ENCODE assay signal across 8 cellular contexts in the genomic region with DNA sequence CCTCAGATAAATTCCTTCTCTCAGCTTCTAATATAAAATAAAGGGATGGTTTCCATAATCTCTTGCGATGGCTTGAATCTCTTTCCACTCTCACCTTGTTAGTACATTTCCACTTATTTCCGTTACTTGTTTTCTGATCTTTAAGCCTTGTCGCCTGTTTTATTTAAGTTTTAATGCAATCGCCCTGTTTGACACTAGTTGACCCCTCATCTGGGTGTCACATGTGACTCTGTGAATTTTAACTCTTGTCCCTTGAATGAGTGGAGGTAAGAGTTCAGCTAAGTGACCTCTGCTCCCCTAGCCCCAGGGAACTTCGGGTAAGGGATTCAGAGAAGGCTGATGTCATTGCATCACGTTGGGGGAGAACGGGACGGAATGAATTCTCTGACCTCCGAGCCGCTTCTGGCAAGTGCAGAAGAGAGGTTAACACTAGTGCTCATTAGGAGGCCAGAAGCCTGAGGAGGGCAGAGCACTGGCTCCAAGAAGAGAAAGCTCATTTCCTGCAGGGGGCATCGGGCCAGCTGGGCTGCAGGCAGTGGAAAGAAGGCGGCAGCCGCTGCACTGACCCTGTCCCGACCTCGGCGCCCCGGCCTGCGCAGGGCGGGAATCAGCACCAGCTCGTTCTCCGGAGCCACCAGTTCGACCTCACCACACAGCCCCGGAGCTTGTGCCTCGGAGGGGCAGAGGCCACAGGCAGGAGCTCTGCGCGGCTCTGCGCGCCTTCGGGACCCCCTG. TPM values are rescaled to one million over a fixed set of nuclear protein-coding genes. Genes with fewer than 3 reads are reported as not detected.
DNase-seq lines count a peak whose midpoint lies in the region; ATAC-seq, FAIRE-seq and TF ChIP-seq lines count a peak whose summit lies in the region.

No MANE protein-coding gene starts in this region.

- H2BK20ac ChIP-seq in H1 (ENCODE audit: low read length): no peak overlapping the region

- H3K4me1 Mint-ChIP-seq in activated CD8-positive, alpha-beta memory T cell treated with anti-CD3 and anti-CD28 coated beads, Interleukin-2, amount 10 ng/mL, durations not matched to agents 7 days and 5 days: peaks cover 44% of the 10 kb centered on the region
- H3K4me1 Mint-ChIP-seq in T-helper 17 cell: peaks cover 29% of the 10 kb centered on the region

- H3K36me3 ChIP-seq in H1 (ENCODE audit: control insufficient read depth in 2 of 4, insufficient read depth in 4 of 4, low read length in 3 of 4) (no peaks in the 10 kb centered on the region; a peak in 1 of 8 replicates), lower lobe of right lung (peaks cover 9% of the 10 kb centered on the region), stomach (peaks cover 5 to 12% (median 11%) of the 10 kb centered on the region in 4 donors)

- POLR2A ChIA-PET in H1 (lab: Charles Lee; ENCODE audit: partially characterized antibody): interaction anchor here (0.8 to 4.5 kb wide), 22 partner anchors 9 to 296 kb away, joined by 3 to 38 read pairs (median 4); partner anchors contain the start of genes ARHGEF39, CREB3, FAM221B and GBA2

- no peaks in the 10 kb centered on the region for H3K9me3 Mint-ChIP-seq in activated CD8-positive, alpha-beta memory T cell treated with anti-CD3 and anti-CD28 coated beads, Interleukin-2, amount 10 ng/mL, durations not matched to agents 7 days and 5 days (ENCODE audit: low read depth)

- H3K14ac ChIP-seq in H1 (ENCODE audit: insufficient read length): no peak overlapping the region

- intact Hi-C loops in lower lobe of right lung (cut with DNase I): no loop called here
- intact Hi-C loops in stomach (cut with DNase I; ENCODE audit: low total_unique reads): no loop called here

- H3K4me3 ChIP-seq in H1 (ENCODE audit: extremely low read depth in 1 of 4, insufficient read depth in 2 of 4, low read depth in 3 of 4, low read length in 4 of 4) (peak overlapping the region; percentile 72 to 98 (median 80)), lower lobe of right lung (peak overlapping the region; percentile 76), stomach (peak overlapping the region; percentile 74 to 97 (median 85))

- peak overlapping the region; percentile 97 for H3K27ac Mint-ChIP-seq in activated CD8-positive, alpha-beta memory T cell treated with anti-CD3 and anti-CD28 coated beads, Interleukin-2, amount 10 ng/mL, durations not matched to agents 7 days and 5 days
- peak overlapping the region; percentile 85 for H3K27ac Mint-ChIP-seq in T-helper 17 cell

- no peak overlapping the region for H2BK120ac ChIP-seq in H1 (replicated peaks; ENCODE audit: low read depth, low read length)

- peaks cover 2% of the 10 kb centered on the region for H3K36me3 Mint-ChIP-seq in activated CD8-positive, alpha-beta memory T cell treated with anti-CD3 and anti-CD28 coated beads, Interleukin-2, amount 10 ng/mL, durations not matched to agents 7 days and 5 days
- no peaks in the 10 kb centered on the region for H3K36me3 Mint-ChIP-seq in T-helper 17 cell (ENCODE audit: low read depth)

- H2BK5ac ChIP-seq in H1 (ENCODE audit: low read depth, low read length): peak overlapping the region; percentile 96

- H4K20me1 ChIP-seq in H1 (replicated peaks in 1 of 2; ENCODE audit: control insufficient read depth in 1 of 2, insufficient read depth in 2 of 2, low read length in 2 of 2): peaks cover 0 to 2% of the 10 kb centered on the region in 2 experiments

- 10% methylated on average over 24 of the region's 29 CpGs; no CpG with 5 or more reads in 1 of the 2 experiments for WGBS in H1 (ENCODE audit: extremely low coverage in 1 of 2, insufficient coverage in 1 of 2, insufficient read length in 1 of 2, insufficient replicate concordance in 2 of 2, low coverage in 1 of 2, low lambda C conversion rate in 2 of 2, missing lambda C conversion rate in 1 of 2), 2 experiments
- WGBS in stomach, 5 donors: 4 to 8% (median 5%) methylated on average over 18 to 29 of the region's 29 CpGs

- peaks cover 0 to 7% (median 4%) of the 10 kb centered on the region in 4 experiments; a peak in 6 of 7 replicates for H3K4me1 ChIP-seq in H1 (replicated peaks in 1 of 4; ENCODE audit: control insufficient read depth in 3 of 4, insufficient read depth in 4 of 4, low read length in 3 of 4)
- peaks cover 32% of the 10 kb centered on the region for H3K4me1 ChIP-seq in lower lobe of right lung
- peaks cover 24 to 41% (median 37%) of the 10 kb centered on the region in 4 donors for H3K4me1 ChIP-seq in stomach

- TF ChIP-seq EP300 in Ishikawa (IDR thresholded peaks at IDR 0.05; ENCODE audit: borderline replicate concordance) (no peak), H1 (IDR thresholded peaks at IDR 0.05; ENCODE audit: borderline replicate concordance in 1 of 2, low read depth in 2 of 2, low read length in 2 of 2) (no peak), stomach (IDR thresholded peaks at IDR 0.05) (no peak)

- H3K27me3 ChIP-seq in H1 (replicated peaks in 1 of 4; ENCODE audit: control insufficient read depth in 3 of 4, extremely low read depth in 1 of 4, insufficient read depth in 3 of 4, low read length in 3 of 4): peaks cover 0 to 3% (median 2%) of the 10 kb centered on the region in 4 experiments; a peak in 1 of 7 replicates
- H3K27me3 ChIP-seq in lower lobe of right lung (ENCODE audit: low read depth): no peaks in the 10 kb centered on the region
- H3K27me3 ChIP-seq in stomach: no peaks in the 10 kb centered on the region

- H3K4me2 ChIP-seq in H1 (ENCODE audit: insufficient read depth in 1 of 2, low read depth in 2 of 2, low read length in 2 of 2): peak overlapping the region; percentile 75 to 78

- H3K27ac ChIP-seq in H1 (ENCODE audit: low read depth, low read length) (peak overlapping the region; percentile 85), lower lobe of right lung (peak overlapping the region; percentile 93), stomach (peak overlapping the region; percentile 97 to 99 (median 98))

- peaks cover 2% of the 10 kb centered on the region for H3K27me3 Mint-ChIP-seq in activated CD8-positive, alpha-beta memory T cell treated with anti-CD3 and anti-CD28 coated beads, Interleukin-2, amount 10 ng/mL, durations not matched to agents 7 days and 5 days
- peaks cover 7% of the 10 kb centered on the region for H3K27me3 Mint-ChIP-seq in T-helper 17 cell

- TF ChIP-seq POLR2A in H1 (IDR thresholded peaks at IDR 0.05; ENCODE audit: control extremely low read depth in 1 of 2, low read depth in 2 of 2, low read length in 2 of 2) (peak in 1 of 2 experiments; percentile 84; a peak in 1 of 3 replicates), stomach (IDR thresholded peaks at IDR 0.05) (no peak)

- no peak overlapping the region for H3K4ac ChIP-seq in H1 (replicated peaks; ENCODE audit: insufficient read length, low read depth, low read length)

- H4K8ac ChIP-seq in H1 (ENCODE audit: extremely low read depth, insufficient read depth, low read length): peak overlapping the region; percentile 88; the same call in 1 of the 2 replicates

- no peak for FAIRE-seq in H1 (lab: Jason Lieb, UNC)

- H3K18ac ChIP-seq in H1 (ENCODE audit: extremely low read depth, low read length): peak overlapping the region; percentile 91

- no peaks in the 10 kb centered on the region for H3K79me2 ChIP-seq in H1 (ENCODE audit: control insufficient read depth in 1 of 2, insufficient read depth in 2 of 2, low read length in 2 of 2)

- TF ChIP-seq CTCF in H1 (IDR thresholded peaks at IDR 0.05; ENCODE audit: control extremely low read depth in 1 of 3, insufficient read depth in 1 of 3, low read depth in 1 of 3, low read length in 3 of 3) (peak; percentile 50 to 55 (median 51)), lower lobe of right lung (IDR thresholded peaks at IDR 0.05) (peak; percentile 33), stomach (IDR thresholded peaks at IDR 0.05) (peak in 2 of 7 experiments; percentile 19 to 22)

- no peak for TF ChIP-seq RAD21 in Ishikawa (IDR thresholded peaks at IDR 0.05; ENCODE audit: low read depth)
- no peak; a peak in 2 of 4 replicates for TF ChIP-seq RAD21 in H1 (IDR thresholded peaks at IDR 0.05 in 1 of 2, conservative IDR thresholded peaks at IDR 0.05 in 1 of 2; ENCODE audit: low read depth in 2 of 2, low read length in 2 of 2)

- H3K23me2 ChIP-seq in H1 (ENCODE audit: low read depth, low read length): peaks cover 4% of the 10 kb centered on the region

- H3K23ac ChIP-seq in H1 (ENCODE audit: insufficient read length): no peak overlapping the region

- H3K9ac ChIP-seq in H1 (replicated peaks in 1 of 4; ENCODE audit: extremely low read depth in 1 of 4, low read depth in 3 of 4, low read length in 3 of 4): peak overlapping the region; percentile 77 to 89 (median 84)

- H4K91ac ChIP-seq in H1 (replicated peaks; ENCODE audit: insufficient read length, low read length): peak overlapping the region; percentile 30

- H4K5ac ChIP-seq in H1 (ENCODE audit: insufficient read length, low read depth, low read length): peak overlapping the region; percentile 61

- no peak overlapping the region for H2BK12ac ChIP-seq in H1 (ENCODE audit: low read depth, low read length)

- H3K9me3 ChIP-seq in T-helper 17 cell (ENCODE audit: control insufficient read depth, low read length, poor library complexity, severe bottlenecking): no peaks in the 10 kb centered on the region
- H3K9me3 ChIP-seq in H1 (ENCODE audit: insufficient read depth in 2 of 2, low read depth in 1 of 2, low read length in 1 of 2): no peaks in the 10 kb centered on the region
- H3K9me3 ChIP-seq in lower lobe of right lung: no peaks in the 10 kb centered on the region
- no peaks in the 10 kb centered on the region for H3K9me3 ChIP-seq in stomach

- peak overlapping the region; percentile 55 for H3K56ac ChIP-seq in H1 (replicated peaks; ENCODE audit: insufficient read length, low read depth, low read length)

- no peak overlapping the region for H2AK5ac ChIP-seq in H1 (ENCODE audit: low read depth, low read length)

- DNase-seq in activated CD8-positive, alpha-beta memory T cell treated with anti-CD3 and anti-CD28 coated beads, Interleukin-2, amount 10 ng/mL, durations not matched to agents 7 days and 5 days: peak; percentile 79
- no peak for DNase-seq in activated CD8-positive, alpha-beta memory T cell treated with anti-CD3 and anti-CD28 coated beads, Interleukin-2, amount 50 U/mL, for 4 hours
- DNase-seq in T-helper 17 cell (no peak), H1 (ENCODE audit: low read depth in 1 of 2, low spot score in 2 of 2) (no peak), lower lobe of right lung (peak; percentile 81), stomach (peak; percentile 74)

- no peaks in the 10 kb centered on the region for H3K79me1 ChIP-seq in H1 (ENCODE audit: low read depth, low read length)

- ATAC-seq in activated CD8-positive, alpha-beta memory T cell treated with anti-CD3 and anti-CD28 coated beads, Interleukin-2, amount 10 ng/mL, durations not matched to agents 7 days and 5 days: peak; percentile 8
- peak; percentile 20 for ATAC-seq in GM21737 (IDR thresholded peaks at IDR 0.05; ENCODE audit: unreplicated experiment)
- no peak for ATAC-seq in T-helper 17 cell
- ATAC-seq in lower lobe of right lung: peak; percentile 66 to 67

- no peak overlapping the region for H2AFZ ChIP-seq in H1 (ENCODE audit: low read length)

- peak overlapping the region; percentile 84 for H3K4me3 Mint-ChIP-seq in activated CD8-positive, alpha-beta memory T cell treated with anti-CD3 and anti-CD28 coated beads, Interleukin-2, amount 10 ng/mL, durations not matched to agents 7 days and 5 days
- peak overlapping the region; percentile 96 for H3K4me3 Mint-ChIP-seq in T-helper 17 cell

- no peak overlapping the region for H2BK15ac ChIP-seq in H1 (ENCODE audit: low read length)

- CTCF ChIA-PET in activated CD8-positive, alpha-beta memory T cell treated with anti-CD3 and anti-CD28 coated beads, Interleukin-2, amount 10 ng/mL, durations not matched to agents 7 days and 5 days (lab: Charles Lee): interaction anchor here (0.8 to 3.2 kb wide), 11 partner anchors 9 to 210 kb away, joined by 3 to 13 read pairs (median 3); partner anchors contain the start of genes CREB3, GBA2, RGP1 and TLN1
- CTCF ChIA-PET in H1 (lab: Charles Lee; ENCODE audit: partially characterized antibody): interaction anchor here (0.6 to 6.2 kb wide), 29 partner anchors 10 to 403 kb away, joined by 3 to 115 read pairs (median 5); partner anchors contain the start of genes CREB3, FAM221B, NPR2 and TLN1

RNA-seq across cellular contexts. Expression of gene HINT2, which starts 0.6 kb away (rescaled TPM):
- total RNA-seq in activated CD8-positive, alpha-beta memory T cell treated with anti-CD3 and anti-CD28 coated beads, Interleukin-2, amount 10 ng/mL, durations not matched to agents 7 days and 5 days: 10 to 100 TPM; 68.9 to 73.5 TPM
- 10 to 100 TPM; 15.0 to 20.5 TPM for total RNA-seq in T-helper 17 cell
- total RNA-seq in H1 (2021; fragmentation: NEBNext Ultra II Directional; extraction: Animal tissue kit (Norgen Biotek cat#: 25700)): 32.1 and 34.8 TPM in 2 replicates
- 51.2 and 62.1 TPM in 2 replicates for polyA plus RNA-seq in H1 (2011; rRNA removed)
- 45.5 TPM for polyA plus RNA-seq in H1 (2011; cell fraction: cytosol; rRNA removed)
- 45.7 TPM for polyA plus RNA-seq in H1 (2011; cell fraction: nucleus; rRNA removed)
- polyA plus RNA-seq in H1 (2012, experiment 1 of 2): 45.7 to 58.8 TPM (median 49.5 TPM) in 4 replicates
- polyA plus RNA-seq in H1 (2012, experiment 2 of 2): 85.6 TPM
- polyA plus RNA-seq in H1 (2013, experiment 1 of 2): 40.1 TPM
- polyA plus RNA-seq in H1 (2013, experiment 2 of 2): 43.9 TPM
- 11.3 and 13.6 TPM in 2 replicates for polyA minus RNA-seq in H1 (2011; rRNA and poly(A)+ RNA removed)
- 4.0 TPM for polyA minus RNA-seq in H1 (2011; cell fraction: cytosol; rRNA and poly(A)+ RNA removed)
- polyA minus RNA-seq in H1 (2011; cell fraction: nucleus; rRNA and poly(A)+ RNA removed): 16.9 TPM
- total RNA-seq in lower lobe of right lung: 32.6 TPM
- total RNA-seq in stomach: 10 to 100 TPM in 4 of 5 donors, 1 to 10 TPM in 1; 8.4 to 22.7 (median 17.9) TPM
- polyA plus RNA-seq in stomach: 100 to 1,000 TPM in 2 of 3 donors, 10 to 100 TPM in 1; 98.1 to 131 (median 118) TPM

RNA-seq across cellular contexts. Expression of gene SPAG8, which starts 2.2 kb away (rescaled TPM):
- total RNA-seq in activated CD8-positive, alpha-beta memory T cell treated with anti-CD3 and anti-CD28 coated beads, Interleukin-2, amount 10 ng/mL, durations not matched to agents 7 days and 5 days: 1 to 10 TPM; 1.2 to 1.4 TPM
- under 1 TPM; 0.81 to 0.97 TPM for total RNA-seq in T-helper 17 cell
- total RNA-seq in H1 (2021; fragmentation: NEBNext Ultra II Directional; extraction: Animal tissue kit (Norgen Biotek cat#: 25700)): 0.37 and 0.55 TPM in 2 replicates
- polyA plus RNA-seq in H1 (2011; rRNA removed): 0.31 and 0.44 TPM in 2 replicates
- 0.44 TPM for polyA plus RNA-seq in H1 (2011; cell fraction: cytosol; rRNA removed)
- 1.4 TPM for polyA plus RNA-seq in H1 (2011; cell fraction: nucleus; rRNA removed)
- polyA plus RNA-seq in H1 (2012, experiment 1 of 2): 0.26 to 0.60 TPM (median 0.44 TPM) in 4 replicates
- polyA plus RNA-seq in H1 (2012, experiment 2 of 2): 0.29 TPM
- 0.14 TPM for polyA plus RNA-seq in H1 (2013, experiment 1 of 2)
- 0.20 TPM for polyA plus RNA-seq in H1 (2013, experiment 2 of 2)
- 0.22 and 0.68 TPM in 2 replicates for polyA minus RNA-seq in H1 (2011; rRNA and poly(A)+ RNA removed)
- not detected for polyA minus RNA-seq in H1 (2011; cell fraction: cytosol; rRNA and poly(A)+ RNA removed)
- polyA minus RNA-seq in H1 (2011; cell fraction: nucleus; rRNA and poly(A)+ RNA removed): 1.3 TPM
- total RNA-seq in lower lobe of right lung: 13.3 TPM
- total RNA-seq in stomach: 1 to 10 TPM in 2 of 5 donors, not detected in 3; 1.7 to 2.7 TPM
- polyA plus RNA-seq in stomach: 1 to 10 TPM in 1 of 3 donors, under 1 TPM in 2; 0.19 to 4.1 (median 0.98) TPM

RNA-seq across cellular contexts. Expression of gene FAM221B, which starts 14.3 kb away (rescaled TPM):
- not detected for total RNA-seq in activated CD8-positive, alpha-beta memory T cell treated with anti-CD3 and anti-CD28 coated beads, Interleukin-2, amount 10 ng/mL, durations not matched to agents 7 days and 5 days
- total RNA-seq in T-helper 17 cell (not detected), lower lobe of right lung (0.32 TPM), stomach (not detected)
- total RNA-seq in H1 (2021; fragmentation: NEBNext Ultra II Directional; extraction: Animal tissue kit (Norgen Biotek cat#: 25700)): not detected in 2 replicates
- polyA plus RNA-seq in H1 (2011; rRNA removed) (0.03 TPM in 1 of 2 replicates, not detected in the other), stomach (under 1 TPM in 1 of 3 donors, not detected in 2; 0.10 TPM)
- polyA plus RNA-seq in H1 (2011; cell fraction: cytosol; rRNA removed): 0.06 TPM
- polyA plus RNA-seq in H1 (2011; cell fraction: nucleus; rRNA removed): not detected
- polyA plus RNA-seq in H1 (2012, experiment 1 of 2): 0.05 to 0.08 TPM in 2 of 4 replicates, not detected in the others
- polyA plus RNA-seq in H1 (2012, experiment 2 of 2): not detected
- polyA plus RNA-seq in H1 (2013, experiment 1 of 2): not detected
- not detected for polyA plus RNA-seq in H1 (2013, experiment 2 of 2)
- polyA minus RNA-seq in H1 (2011; rRNA and poly(A)+ RNA removed): 0.09 TPM in 1 of 2 replicates, not detected in the other
- not detected for polyA minus RNA-seq in H1 (2011; cell fraction: cytosol; rRNA and poly(A)+ RNA removed)
- polyA minus RNA-seq in H1 (2011; cell fraction: nucleus; rRNA and poly(A)+ RNA removed): not detected

RNA-seq across cellular contexts. Expression of gene TMEM8B, which starts 14.8 kb away (rescaled TPM):
- 1 to 10 TPM; 1.2 to 3.5 TPM for total RNA-seq in activated CD8-positive, alpha-beta memory T cell treated with anti-CD3 and anti-CD28 coated beads, Interleukin-2, amount 10 ng/mL, durations not matched to agents 7 days and 5 days
- total RNA-seq in T-helper 17 cell: 1 to 10 TPM; 4.5 to 7.1 TPM
- total RNA-seq in H1 (2021; fragmentation: NEBNext Ultra II Directional; extraction: Animal tissue kit (Norgen Biotek cat#: 25700)): 5.7 and 7.5 TPM in 2 replicates
- 10.4 and 12.2 TPM in 2 replicates for polyA plus RNA-seq in H1 (2011; rRNA removed)
- 6.6 TPM for polyA plus RNA-seq in H1 (2011; cell fraction: cytosol; rRNA removed)
- 19.8 TPM for polyA plus RNA-seq in H1 (2011; cell fraction: nucleus; rRNA removed)
- polyA plus RNA-seq in H1 (2012, experiment 1 of 2): 4.6 to 7.4 TPM (median 6.1 TPM) in 4 replicates
- 4.5 TPM for polyA plus RNA-seq in H1 (2012, experiment 2 of 2)
- polyA plus RNA-seq in H1 (2013, experiment 1 of 2): 5.6 TPM
- 5.2 TPM for polyA plus RNA-seq in H1 (2013, experiment 2 of 2)
- polyA minus RNA-seq in H1 (2011; rRNA and poly(A)+ RNA removed): 7.2 and 10.8 TPM in 2 replicates
- 5.6 TPM for polyA minus RNA-seq in H1 (2011; cell fraction: cytosol; rRNA and poly(A)+ RNA removed)
- 12.8 TPM for polyA minus RNA-seq in H1 (2011; cell fraction: nucleus; rRNA and poly(A)+ RNA removed)
- total RNA-seq in lower lobe of right lung: 12.6 TPM
- total RNA-seq in stomach: 10 to 100 TPM in 3 of 5 donors, 1 to 10 TPM in 2; 4.6 to 81.4 (median 11.6) TPM
- 1 to 10 TPM; 7.0 to 9.2 (median 7.0) TPM for polyA plus RNA-seq in stomach

RNA-seq across cellular contexts. Expression of gene NPR2, which starts 22.9 kb away (rescaled TPM):
- total RNA-seq in activated CD8-positive, alpha-beta memory T cell treated with anti-CD3 and anti-CD28 coated beads, Interleukin-2, amount 10 ng/mL, durations not matched to agents 7 days and 5 days: 10 to 100 TPM; 12.4 to 13.4 TPM
- total RNA-seq in T-helper 17 cell: 1 to 10 TPM; 3.8 to 4.0 TPM
- total RNA-seq in H1 (2021; fragmentation: NEBNext Ultra II Directional; extraction: Animal tissue kit (Norgen Biotek cat#: 25700)): 11.0 and 14.3 TPM in 2 replicates
- 13.7 and 17.0 TPM in 2 replicates for polyA plus RNA-seq in H1 (2011; rRNA removed)
- polyA plus RNA-seq in H1 (2011; cell fraction: cytosol; rRNA removed): 16.9 TPM
- 57.4 TPM for polyA plus RNA-seq in H1 (2011; cell fraction: nucleus; rRNA removed)
- 13.6 to 19.4 TPM (median 17.1 TPM) in 4 replicates for polyA plus RNA-seq in H1 (2012, experiment 1 of 2)
- polyA plus RNA-seq in H1 (2012, experiment 2 of 2): 7.2 TPM
- 17.2 TPM for polyA plus RNA-seq in H1 (2013, experiment 1 of 2)
- polyA plus RNA-seq in H1 (2013, experiment 2 of 2): 16.5 TPM
- polyA minus RNA-seq in H1 (2011; rRNA and poly(A)+ RNA removed): 8.9 and 11.9 TPM in 2 replicates
- polyA minus RNA-seq in H1 (2011; cell fraction: cytosol; rRNA and poly(A)+ RNA removed): 6.8 TPM
- 12.2 TPM for polyA minus RNA-seq in H1 (2011; cell fraction: nucleus; rRNA and poly(A)+ RNA removed)
- total RNA-seq in lower lobe of right lung: 20.6 TPM
- 10 to 100 TPM in 3 of 5 donors, 1 to 10 TPM in 2; 3.1 to 75.5 (median 14.5) TPM for total RNA-seq in stomach
- polyA plus RNA-seq in stomach: 10 to 100 TPM in 1 of 3 donors, 1 to 10 TPM in 2; 4.0 to 11.4 (median 7.0) TPM

Comparison
In these comparisons a context has a peak if more than half of its experiments do, and no peak if none do; other contexts are left out.
1. DNase-seq: peak in activated CD8-positive, alpha-beta memory T cell treated with anti-CD3 and anti-CD28 coated beads, Interleukin-2, amount 10 ng/mL, durations not matched to agents 7 days and 5 days (single experiment), lower lobe of right lung (single experiment) and stomach (single experiment); none in activated CD8-positive, alpha-beta memory T cell treated with anti-CD3 and anti-CD28 coated beads, Interleukin-2, amount 50 U/mL, for 4 hours (single experiment), T-helper 17 cell (0 of 3) and H1 (0 of 2).
2. Peak in every context shown above with its lines, with median percentiles within 50 percentile points of each other: H3K27ac ChIP-seq and H3K4me3 ChIP-seq.